8 cellular contexts compared by ENCODE assay signal in the genomic region with DNA sequence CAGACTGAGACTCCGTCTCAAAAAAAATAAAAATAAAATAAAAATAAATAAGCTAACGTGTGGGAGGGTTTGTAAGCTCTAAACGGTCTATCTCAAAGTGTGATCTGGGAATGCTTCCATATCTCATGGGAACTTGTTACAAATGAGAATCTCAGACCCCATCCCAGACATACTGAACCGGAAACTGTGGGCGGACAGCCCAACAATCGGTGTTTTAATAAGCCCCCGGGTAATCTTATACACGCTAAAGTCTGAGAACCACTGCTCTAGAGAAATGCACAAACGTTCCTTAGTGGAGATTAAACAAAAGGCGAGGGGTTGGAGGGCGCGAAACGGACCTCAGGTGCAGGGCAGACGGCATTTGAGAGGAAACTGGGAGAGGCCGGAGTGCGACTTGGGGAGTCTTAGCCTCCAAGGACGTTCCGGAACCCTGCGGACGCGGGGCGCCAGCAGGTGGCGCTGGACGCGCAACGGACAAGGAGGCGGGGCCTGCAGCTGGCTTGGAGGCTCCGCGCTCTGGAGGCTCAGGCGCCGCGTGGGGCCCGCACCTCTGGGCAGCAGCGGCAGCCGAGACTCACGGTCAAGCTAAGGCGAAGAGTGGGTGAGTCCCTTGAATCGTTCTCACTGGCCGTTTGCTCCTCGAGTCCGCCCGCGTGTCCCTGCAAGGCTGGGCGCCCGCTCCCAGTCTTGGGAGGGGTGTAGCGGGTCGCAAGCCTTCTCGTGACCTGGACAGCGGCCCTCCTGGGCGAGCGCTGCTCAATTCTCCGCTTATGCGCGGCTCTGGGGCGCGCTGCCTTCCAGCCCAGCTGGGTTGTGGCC. TPM values are rescaled to one million over a fixed set of nuclear protein-coding genes. Genes with fewer than 3 reads are reported as not detected.
DNase-seq lines count a peak whose midpoint lies in the region; ATAC-seq and TF ChIP-seq lines count a peak whose summit lies in the region.
"Not testable (repeated sequence)": the region's sequence is repeated elsewhere in the genome, so short reads cannot be mapped to it uniquely, and the experiment has no call there.

A gene (plus strand): TSS at position 527 of the 819 bp plus-strand sequence. CDS start 5,320 bp downstream, outside the sequence.

- H3K79me2 ChIP-seq in H9 (ENCODE audit: insufficient read depth, low read length): not testable (repeated sequence)

- H3K56ac ChIP-seq in H9 (ENCODE audit: insufficient read length, low read depth, low read length): not testable (repeated sequence)

- not testable (repeated sequence) for H3K9me3 Mint-ChIP-seq in H9, neural crest cell

- H3K9me3 ChIP-seq in H9 (ENCODE audit: control insufficient read depth, low read depth, low read length); SJSA1 (replicated peaks): not testable (repeated sequence)

- H2BK12ac ChIP-seq in H9 (ENCODE audit: insufficient read length, low read depth, low read length): not testable (repeated sequence)

- H3K4me1 Mint-ChIP-seq in H9 (peaks cover 16 to 17% of the 10 kb centered on the region in 2 experiments), neural crest cell (peaks cover 14% of the 10 kb centered on the region)

- not testable (repeated sequence) for H3K79me1 ChIP-seq in H9 (ENCODE audit: insufficient read depth, low read depth, low read length, poor library complexity, severe bottlenecking)

- DNase-seq in GDM1 (lab: John Stamatoyannopoulos, UW) (peak; percentile 69), H9 (peak; percentile 92), LNCaP clone FGC (ENCODE audit: low read depth) (peak; percentile 86), SJSA1 (ENCODE audit: low read depth in 1 of 2, low spot score in 2 of 2) (peak; percentile 85 to 89), foreskin melanocyte (peak; percentile 74), neural crest cell (ENCODE audit: low read depth, low spot score) (peak; percentile 95)
- peak; percentile 58 to 86 (median 77) for DNase-seq in activated naive CD4-positive, alpha-beta T cell (lab: John Stamatoyannopoulos, UW)
- peak; percentile 92 for DNase-seq in stimulated activated naive CD8-positive, alpha-beta T cell treated with anti-CD3 and anti-CD28 coated beads, Interleukin-15, Interleukin-2, amounts not matched to agents 100 U/mL and 50 U/mL, for 24 hours

- ATAC-seq in stimulated activated naive CD8-positive, alpha-beta T cell treated with anti-CD3 and anti-CD28 coated beads, Interleukin-15, Interleukin-2, amounts not matched to agents 100 U/mL and 50 U/mL, for 24 hours: peak; percentile 95

- not testable (repeated sequence) for H4K91ac ChIP-seq in H9 (ENCODE audit: insufficient read length, low read depth, low read length)

- not testable (repeated sequence) for H3T11ph ChIP-seq in H9 (ENCODE audit: low read length)

- H3K27ac ChIP-seq in H9 (ENCODE audit: insufficient read length, low read depth, low read length); SJSA1: not testable (repeated sequence)

- H3K4me1 ChIP-seq in H9 (ENCODE audit: insufficient read depth, low read length); SJSA1 (replicated peaks): not testable (repeated sequence)

- H3K27me3 ChIP-seq in H9 (ENCODE audit: insufficient read depth, low read length); SJSA1 (replicated peaks): not testable (repeated sequence)

- WGBS in H9 (ENCODE audit: extremely low coverage, insufficient read length, low lambda C conversion rate): no CpG with 5 or more reads among the region's 56 CpGs

- peak within 1 kb of the TSS; percentile 59; the same call in 1 of the 2 replicates for H3K14ac ChIP-seq in H9 (ENCODE audit: insufficient read depth, low read length)

- peak; percentile 94 for TF ChIP-seq CTCF in H9 (conservative IDR thresholded peaks at IDR 0.05)
- TF ChIP-seq CTCF in LNCaP clone FGC (IDR thresholded peaks at IDR 0.05; ENCODE audit: control insufficient read depth, extremely low read depth, insufficient read depth): peak; percentile 93
- TF ChIP-seq CTCF in neural crest cell (conservative IDR thresholded peaks at IDR 0.05): peak; percentile 91

- H3K4me3 Mint-ChIP-seq in H9 (peak within 1 kb of the TSS; percentile 64 to 75), neural crest cell (peak within 1 kb of the TSS; percentile 80)

- H2AFZ ChIP-seq in H9 (ENCODE audit: low read length): not testable (repeated sequence)

- not testable (repeated sequence) for H4K5ac ChIP-seq in H9 (ENCODE audit: insufficient read length, low read depth, low read length)

- H3K36me3 Mint-ChIP-seq in H9 (ENCODE audit: insufficient read depth in 1 of 3, low read depth in 3 of 3); neural crest cell (ENCODE audit: low read depth): not testable (repeated sequence)

- not testable (repeated sequence) for H4K20me1 ChIP-seq in H9 (ENCODE audit: control insufficient read depth, insufficient read depth, insufficient read length)

- not testable (repeated sequence) for H3K4ac ChIP-seq in H9 (ENCODE audit: low read depth, low read length)

- not testable (repeated sequence) for H3K36me3 ChIP-seq in SJSA1

- not testable (repeated sequence) for H2AK5ac ChIP-seq in H9 (ENCODE audit: insufficient read length, low read length)

- not testable (repeated sequence) for H2BK120ac ChIP-seq in H9 (ENCODE audit: low read depth, low read length, poor library complexity, severe bottlenecking)

- not testable (repeated sequence) for H2BK15ac ChIP-seq in H9 (ENCODE audit: low read depth, low read length)

- peak within 1 kb of the TSS; percentile 23 for H3K4me2 ChIP-seq in H9 (ENCODE audit: insufficient read depth, insufficient read length, low read length)

- not testable (repeated sequence) for H3K9ac ChIP-seq in H9 (ENCODE audit: extremely low read depth, insufficient read length, low read length)

- H3K27me3 Mint-ChIP-seq in H9 (ENCODE audit: low read depth) (peaks cover 23% of the 10 kb centered on the region), neural crest cell (ENCODE audit: low read depth) (peaks cover 16% of the 10 kb centered on the region)

- H4K8ac ChIP-seq in H9 (replicated peaks; ENCODE audit: insufficient read length, low read depth, low read length): not testable (repeated sequence)

- H3K23ac ChIP-seq in H9 (ENCODE audit: insufficient read length, low read depth, low read length): not testable (repeated sequence)

- H2BK20ac ChIP-seq in H9 (ENCODE audit: low read depth, low read length, poor library complexity, severe bottlenecking): not testable (repeated sequence)

- H3K18ac ChIP-seq in H9 (ENCODE audit: insufficient read length, low read depth, low read length): not testable (repeated sequence)

- not testable (repeated sequence) for H2BK5ac ChIP-seq in H9 (ENCODE audit: insufficient read length, low read length)

- H3K23me2 ChIP-seq in H9 (ENCODE audit: insufficient read length, low read depth, low read length, poor library complexity, severe bottlenecking): not testable (repeated sequence)

- H3K4me3 ChIP-seq in LNCaP clone FGC (ENCODE audit: low read depth, low read length): peak within 1 kb of the TSS; percentile 72
- peak within 1 kb of the TSS; percentile 33 for H3K4me3 ChIP-seq in SJSA1

- H3K27ac Mint-ChIP-seq in H9 (peak within 1 kb of the TSS in 1 of 3 experiments; percentile 62; a peak in 1 of 7 replicates), neural crest cell (ENCODE audit: unreplicated experiment) (peak within 1 kb of the TSS; percentile 67)

RNA-seq across cellular contexts. Expression of the gene that starts here (rescaled TPM):
- total RNA-seq in H9 (2021) (3.7 and 4.1 TPM in 2 replicates), neural crest cell (2.4 and 3.3 TPM in 2 replicates)
- 8.3 and 14.2 TPM in 2 replicates for total RNA-seq in SJSA1 (2014; rRNA removed; shearing (Covaris generic))
